1 cellular context compared by ENCODE assay signal in genomic region chr17:55264640-55265298, GRCh38.
TF ChIP-seq lines count a peak whose summit lies in the region.

TSS of gene HLF (plus strand) at chr17:55264960. CDS start at chr17:55265485, 525 bp downstream.

TF ChIP-seq in HepG2, 621 proteins besides CTCF, POLR2A, EP300 and RAD21 (continued from another document and continues in another):
- TF ChIP-seq THAP9 (CRISPR knock-in tag; IDR thresholded peaks at IDR 0.05; ENCODE audit: borderline replicate concordance) (no peak), TARDBP (CRISPR knock-in tag; IDR thresholded peaks at IDR 0.05) (no peak; the same call in 1 of the 2 replicates), ZNF572 (CRISPR knock-in tag; IDR thresholded peaks at IDR 0.05) (no peak), CAMTA2 (CRISPR knock-in tag; IDR thresholded peaks at IDR 0.05; ENCODE audit: borderline replicate concordance) (no peak), AGO2 (optimal IDR thresholded peaks at IDR 0.05; ENCODE audit: low read depth, low read length) (no peak), GATAD1 (CRISPR knock-in tag; IDR thresholded peaks at IDR 0.05) (no peak), ZNF367 (CRISPR knock-in tag; IDR thresholded peaks at IDR 0.05; ENCODE audit: borderline replicate concordance) (no peak; the same call in 1 of the 2 replicates), MEIS1 (CRISPR knock-in tag; IDR thresholded peaks at IDR 0.05; ENCODE audit: borderline replicate concordance) (peak; percentile 2; the same call in 1 of the 2 replicates), ZNF205 (CRISPR knock-in tag; IDR thresholded peaks at IDR 0.05) (no peak), SRSF4 (IDR thresholded peaks at IDR 0.05; ENCODE audit: low read depth, low read length, poor library complexity, severe bottlenecking) (no peak), GLMP (CRISPR knock-in tag; IDR thresholded peaks at IDR 0.05; ENCODE audit: borderline replicate concordance) (no peak), ZNF354B (CRISPR knock-in tag; IDR thresholded peaks at IDR 0.05) (no peak), ZNF362 (CRISPR knock-in tag; IDR thresholded peaks at IDR 0.05; ENCODE audit: borderline replicate concordance) (no peak), ZNF619 (CRISPR knock-in tag; IDR thresholded peaks at IDR 0.05) (no peak), NCOA1 (CRISPR knock-in tag; IDR thresholded peaks at IDR 0.05) (no peak), MED8 (CRISPR knock-in tag; IDR thresholded peaks at IDR 0.05; ENCODE audit: insufficient replicate concordance) (no peak), GMEB1 (CRISPR knock-in tag; IDR thresholded peaks at IDR 0.05; ENCODE audit: borderline replicate concordance) (peak; percentile 43; the same call in 1 of the 2 replicates), KLF11 (CRISPR knock-in tag; IDR thresholded peaks at IDR 0.05) (no peak), ZNF816 (CRISPR knock-in tag; IDR thresholded peaks at IDR 0.05; ENCODE audit: borderline replicate concordance) (no peak), EED (CRISPR knock-in tag; IDR thresholded peaks at IDR 0.05) (no peak), KDM5A (IDR thresholded peaks at IDR 0.05; ENCODE audit: borderline replicate concordance, low read length) (no peak; the same call in 1 of the 2 replicates), SAFB2 (CRISPR knock-in tag; IDR thresholded peaks at IDR 0.05; ENCODE audit: borderline replicate concordance, low read depth) (peak; percentile 42; the same call in 1 of the 2 replicates), ATF1 (CRISPR knock-in tag; IDR thresholded peaks at IDR 0.05) (no peak), FOXO1 (CRISPR knock-in tag; IDR thresholded peaks at IDR 0.05) (0 out of 2 replicates have a peak, but pooled peaks have one; percentile 13), ZNF761 (CRISPR knock-in tag; conservative IDR thresholded peaks at IDR 0.05) (0 out of 2 replicates have a peak, but pooled peaks have one; percentile 34), NR1H2 (CRISPR knock-in tag; IDR thresholded peaks at IDR 0.05; ENCODE audit: borderline replicate concordance, low read depth) (no peak), ZNF644 (CRISPR knock-in tag; IDR thresholded peaks at IDR 0.05; ENCODE audit: low read depth) (no peak), ZNF773 (CRISPR knock-in tag; IDR thresholded peaks at IDR 0.05; ENCODE audit: borderline replicate concordance) (no peak), ZBTB42 (CRISPR knock-in tag; IDR thresholded peaks at IDR 0.05) (no peak), MNT (IDR thresholded peaks at IDR 0.05) (no peak), STAG1 (CRISPR knock-in tag; IDR thresholded peaks at IDR 0.05) (peak; percentile 26; the same call in 1 of the 2 replicates), ZNF256 (CRISPR knock-in tag; conservative IDR thresholded peaks at IDR 0.05) (no peak), ZNF720 (CRISPR knock-in tag; IDR thresholded peaks at IDR 0.05) (no peak), ZNF230 (CRISPR knock-in tag; IDR thresholded peaks at IDR 0.05) (no peak), HNRNPLL (IDR thresholded peaks at IDR 0.05; ENCODE audit: low read depth, low read length, poor library complexity, severe bottlenecking) (peak; percentile 65), ZNF549 (CRISPR knock-in tag; IDR thresholded peaks at IDR 0.05) (no peak), ZNF512 (CRISPR knock-in tag; IDR thresholded peaks at IDR 0.05) (no peak), ZNF225 (CRISPR knock-in tag; IDR thresholded peaks at IDR 0.05) (no peak), AGO1 (IDR thresholded peaks at IDR 0.05; ENCODE audit: low read depth, low read length, poor library complexity, severe bottlenecking) (no peak), ZNF30 (CRISPR knock-in tag; IDR thresholded peaks at IDR 0.05) (no peak), ZNF563 (CRISPR knock-in tag; IDR thresholded peaks at IDR 0.05) (peak; percentile 90), DDIT3 (CRISPR knock-in tag; IDR thresholded peaks at IDR 0.05) (no peak), SKIL (CRISPR knock-in tag; IDR thresholded peaks at IDR 0.05; ENCODE audit: borderline replicate concordance) (no peak), SPEN (CRISPR knock-in tag; IDR thresholded peaks at IDR 0.05; ENCODE audit: low read depth) (peak; percentile 81), ARNTL (CRISPR knock-in tag; IDR thresholded peaks at IDR 0.05) (peak; percentile 97), BRF2 (CRISPR knock-in tag; IDR thresholded peaks at IDR 0.05) (peak; percentile 87), NFE2L1 (CRISPR knock-in tag; IDR thresholded peaks at IDR 0.05; ENCODE audit: borderline replicate concordance) (no peak), ZNF747 (CRISPR knock-in tag; IDR thresholded peaks at IDR 0.05; ENCODE audit: borderline replicate concordance) (no peak), RELA (CRISPR knock-in tag; IDR thresholded peaks at IDR 0.05) (no peak), ZNF879 (CRISPR knock-in tag; IDR thresholded peaks at IDR 0.05) (no peak), ASH2L (IDR thresholded peaks at IDR 0.05; ENCODE audit: insufficient read length, low read depth, low read length) (peak; percentile 57), JDP2 (CRISPR knock-in tag; IDR thresholded peaks at IDR 0.05; ENCODE audit: borderline replicate concordance) (no peak), TEAD3 (CRISPR knock-in tag; optimal IDR thresholded peaks at IDR 0.05; ENCODE audit: borderline replicate concordance) (no peak), ZNF589 (CRISPR knock-in tag; conservative IDR thresholded peaks at IDR 0.05) (0 out of 2 replicates have a peak, but pooled peaks have one; percentile 53), HOXA5 (CRISPR knock-in tag; IDR thresholded peaks at IDR 0.05) (no peak), SYNCRIP (IDR thresholded peaks at IDR 0.05; ENCODE audit: insufficient read depth, low read depth, low read length) (no peak), HES4 (CRISPR knock-in tag; IDR thresholded peaks at IDR 0.05; ENCODE audit: borderline replicate concordance) (peak; percentile 77; the same call in 1 of the 2 replicates), ATF2 (CRISPR knock-in tag; IDR thresholded peaks at IDR 0.05) (peak; percentile 89), SIX4 (CRISPR knock-in tag; IDR thresholded peaks at IDR 0.05) (peak; percentile 48; the same call in 1 of the 2 replicates), NFKBIZ (CRISPR knock-in tag; IDR thresholded peaks at IDR 0.05) (no peak), ZNF430 (CRISPR knock-in tag; IDR thresholded peaks at IDR 0.05) (no peak)
